ENCODE assay signal across 25 cellular contexts in the genomic region with DNA sequence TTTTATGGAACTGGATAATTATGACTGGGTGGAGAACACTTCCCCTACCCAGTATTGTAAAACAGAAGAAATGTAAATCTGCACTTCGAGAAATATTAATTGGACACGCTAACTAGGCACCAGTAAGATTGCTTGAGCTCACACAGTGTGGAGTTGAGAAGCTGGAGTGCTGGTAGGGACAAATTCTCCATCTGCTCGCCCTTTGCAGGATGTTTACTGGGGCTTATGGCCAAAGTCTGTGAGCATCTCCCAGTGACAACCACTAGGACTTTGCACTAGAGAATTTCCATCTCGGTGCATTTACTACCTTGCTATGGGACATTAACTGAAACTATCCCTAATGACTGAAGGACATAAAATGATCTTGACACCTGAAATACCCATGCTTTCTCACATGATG. TPM values are rescaled to one million over a fixed set of nuclear protein-coding genes. Genes with fewer than 3 reads are reported as not detected.
DNase-seq lines count a peak whose midpoint lies in the region; ATAC-seq, FAIRE-seq and TF ChIP-seq lines count a peak whose summit lies in the region.
"Had no signal": no experiment of that assay in that cellular context is flagged by ENCODE, and none has a peak within 500 bp of the region (broad histone marks: within the 10 kb centered on the region; RNA-seq: fewer than 3 reads in every experiment).

No MANE protein-coding gene starts in this region.

- 88% methylated on average over 4 of the region's 4 CpGs; no CpG with 5 or more reads in 1 of the 2 experiments for WGBS in H1 (ENCODE audit: extremely low coverage in 1 of 2, insufficient coverage in 1 of 2, insufficient read length in 1 of 2, insufficient replicate concordance in 2 of 2, low coverage in 1 of 2, low lambda C conversion rate in 2 of 2, missing lambda C conversion rate in 1 of 2), 2 experiments

- no peak overlapping the region for H2AK5ac ChIP-seq in H1 (ENCODE audit: low read depth, low read length)

- TF ChIP-seq POLR2A in H1 (IDR thresholded peaks at IDR 0.05; ENCODE audit: control extremely low read depth in 1 of 2, low read depth in 2 of 2, low read length in 2 of 2): no peak

- H3K79me2 ChIP-seq in PC-3 (ENCODE audit: low read length): no peaks in the 10 kb centered on the region
- H3K79me2 ChIP-seq in H1 (ENCODE audit: control insufficient read depth in 1 of 2, insufficient read depth in 2 of 2, low read length in 2 of 2): no peaks in the 10 kb centered on the region

- no peak overlapping the region for H3K18ac ChIP-seq in H1 (ENCODE audit: extremely low read depth, low read length)

- H4K20me1 ChIP-seq in PC-3 (ENCODE audit: low read length) (no peaks in the 10 kb centered on the region), H1 (replicated peaks in 1 of 2; ENCODE audit: control insufficient read depth in 1 of 2, insufficient read depth in 2 of 2, low read length in 2 of 2) (no peaks in the 10 kb centered on the region)
- H4K20me1 ChIP-seq: BLaER1 had no signal

- H2BK15ac ChIP-seq in H1 (ENCODE audit: low read length): no peak overlapping the region

- no peak overlapping the region for H3K9ac ChIP-seq in PC-3 (ENCODE audit: low read length)
- no peak overlapping the region for H3K9ac ChIP-seq in H1 (replicated peaks in 1 of 4; ENCODE audit: extremely low read depth in 1 of 4, low read depth in 3 of 4, low read length in 3 of 4)
- H3K9ac ChIP-seq: BLaER1, GM23248 had no signal

- H3K9me2 ChIP-seq in PC-3 (replicated peaks; ENCODE audit: low read length): no peaks in the 10 kb centered on the region

- ATAC-seq in PC-3 (no peak), HG03097 (IDR thresholded peaks at IDR 0.05; ENCODE audit: low FRiP score, unreplicated experiment) (no peak)
- ATAC-seq: CD8-positive, alpha-beta T cell; GM12878; HCT116 had no signal

- H2BK5ac ChIP-seq in H1 (ENCODE audit: low read depth, low read length): no peak overlapping the region

- H4K5ac ChIP-seq in H1 (ENCODE audit: insufficient read length, low read depth, low read length): no peak overlapping the region

- H3K27me3 ChIP-seq in PC-3 (ENCODE audit: low read length) (no peaks in the 10 kb centered on the region), H1 (replicated peaks in 1 of 4; ENCODE audit: control insufficient read depth in 3 of 4, extremely low read depth in 1 of 4, insufficient read depth in 3 of 4, low read length in 3 of 4) (no peaks in the 10 kb centered on the region), tibial artery (no peaks in the 10 kb centered on the region)

- no peak for TF ChIP-seq RAD21 in H1 (IDR thresholded peaks at IDR 0.05 in 1 of 2, conservative IDR thresholded peaks at IDR 0.05 in 1 of 2; ENCODE audit: low read depth in 2 of 2, low read length in 2 of 2)

- peak overlapping the region; percentile 70 for H3K27ac ChIP-seq in PC-3 (ENCODE audit: low read length)
- H3K27ac ChIP-seq in H1 (ENCODE audit: low read depth, low read length): no peak overlapping the region
- peak overlapping the region; percentile 57 to 68 for H3K27ac ChIP-seq in tibial artery
- H3K27ac ChIP-seq: 22Rv1, BLaER1, C4-2B had no signal

- CTCF ChIA-PET in PC-3 (lab: Charles Lee) (no interaction called here), H1 (lab: Charles Lee; ENCODE audit: partially characterized antibody) (interaction anchor here (1.1 kb wide), 1 partner anchor 14 kb away, joined by 3 read pairs; no protein-coding TSS in a partner anchor)

- no peak for TF ChIP-seq CTCF in PC-3 (conservative IDR thresholded peaks at IDR 0.05; ENCODE audit: low read depth, low read length)
- TF ChIP-seq CTCF in H1 (IDR thresholded peaks at IDR 0.05; ENCODE audit: control extremely low read depth in 1 of 3, insufficient read depth in 1 of 3, low read depth in 1 of 3, low read length in 3 of 3): no peak
- no peak for TF ChIP-seq CTCF in tibial artery (IDR thresholded peaks at IDR 0.05)

- TF ChIP-seq EP300 in H1 (IDR thresholded peaks at IDR 0.05; ENCODE audit: borderline replicate concordance in 1 of 2, low read depth in 2 of 2, low read length in 2 of 2): no peak

- POLR2A ChIA-PET in PC-3 (lab: Charles Lee; ENCODE audit: unreplicated experiment): no interaction called here
- POLR2A ChIA-PET in H1 (lab: Charles Lee; ENCODE audit: partially characterized antibody): no interaction called here

- H3K23ac ChIP-seq in H1 (ENCODE audit: insufficient read length): no peak overlapping the region

- peak; percentile 72 for DNase-seq in G401 (ENCODE audit: low spot score)
- no peak for DNase-seq in PC-3
- DNase-seq in H1 (ENCODE audit: low read depth in 1 of 2, low spot score in 2 of 2): no peak
- DNase-seq in tibial artery: no peak
- no peak for DNase-seq in NCI-H446 treated with DMSO at 0.1 percent for 48 hours (lab: John Stamatoyannopoulos, UW)
- no peak for DNase-seq in activated CD4-positive, CD25-positive, alpha-beta regulatory T cell (lab: John Stamatoyannopoulos, UW)
- DNase-seq: Caco-2; CD4-positive, CD25-positive, alpha-beta regulatory T cell; CD8-positive, alpha-beta T cell; DMS153; DND-41; GDM1; H9 had no signal

- H3K4me2 ChIP-seq in PC-3 (ENCODE audit: low read length) (no peak overlapping the region), H1 (ENCODE audit: insufficient read depth in 1 of 2, low read depth in 2 of 2, low read length in 2 of 2) (no peak overlapping the region)
- H3K4me2 ChIP-seq: BLaER1 had no signal

- intact Hi-C loops in PC-3 (cut with micrococcal nuclease): loop anchor here (2.0 kb wide), 1 partner anchor 74 kb away; no protein-coding TSS in a partner anchor
- intact Hi-C loops in tibial artery (cut with DNase I; ENCODE audit: low total_unique reads): no loop called here

- H3K4me1 ChIP-seq in PC-3 (ENCODE audit: insufficient read depth, low read length) (peaks cover 15% of the 10 kb centered on the region), H1 (replicated peaks in 1 of 4; ENCODE audit: control insufficient read depth in 3 of 4, insufficient read depth in 4 of 4, low read length in 3 of 4) (no peaks in the 10 kb centered on the region), tibial artery (peaks cover 0 to 26% (median 3%) of the 10 kb centered on the region in 4 donors)
- H3K4me1 ChIP-seq: BLaER1, Caco-2 had no signal

- H2BK12ac ChIP-seq in H1 (ENCODE audit: low read depth, low read length): no peak overlapping the region

- in situ Hi-C loops in G401 (cut with HindIII; ENCODE audit: low sequenced_read_pairs): no loop called here

- no peak overlapping the region for H3K14ac ChIP-seq in H1 (ENCODE audit: insufficient read length)

- no peaks in the 10 kb centered on the region for H3K23me2 ChIP-seq in H1 (ENCODE audit: low read depth, low read length)

- H2AFZ ChIP-seq in PC-3 (ENCODE audit: low read length): no peak overlapping the region
- H2AFZ ChIP-seq in H1 (ENCODE audit: low read length): no peak overlapping the region
- H2AFZ ChIP-seq: GM23248 had no signal

- no peaks in the 10 kb centered on the region for H3F3A ChIP-seq in PC-3 (ENCODE audit: low read length, unreplicated experiment)

- peak; percentile 42 for FAIRE-seq in H1 (lab: Jason Lieb, UNC)
- FAIRE-seq: A204.1, GM12878, GM19239 had no signal

- no peak overlapping the region for H4K8ac ChIP-seq in H1 (ENCODE audit: extremely low read depth, insufficient read depth, low read length)

- H3K56ac ChIP-seq in H1 (replicated peaks; ENCODE audit: insufficient read length, low read depth, low read length): no peak overlapping the region

- H3K9me3 ChIP-seq in PC-3 (ENCODE audit: low read length) (no peaks in the 10 kb centered on the region), H1 (ENCODE audit: insufficient read depth in 2 of 2, low read depth in 1 of 2, low read length in 1 of 2) (no peaks in the 10 kb centered on the region), tibial artery (no peaks in the 10 kb centered on the region)
- H3K9me3 ChIP-seq: Caco-2 had no signal

- no peak overlapping the region for H2BK20ac ChIP-seq in H1 (ENCODE audit: low read length)

- BruUV-seq in PC-3 (replicated peaks; lab: Mats Ljungman, UMichigan): no TSS peak

- H3K4me3 ChIP-seq in PC-3 (ENCODE audit: low read length): no peak overlapping the region
- H3K4me3 ChIP-seq in H1 (ENCODE audit: extremely low read depth in 1 of 4, insufficient read depth in 2 of 4, low read depth in 3 of 4, low read length in 4 of 4): no peak overlapping the region
- H3K4me3 ChIP-seq in tibial artery: no peak overlapping the region
- H3K4me3 ChIP-seq: BLaER1, GM12878, GM23248 had no signal

- H3K36me3 ChIP-seq in PC-3 (ENCODE audit: low read depth, low read length) (no peaks in the 10 kb centered on the region; the same call in 1 of the 2 replicates), H1 (ENCODE audit: control insufficient read depth in 2 of 4, insufficient read depth in 4 of 4, low read length in 3 of 4) (peaks cover 0 to 5% (median under 1%) of the 10 kb centered on the region in 4 experiments; a peak in 4 of 8 replicates), tibial artery (peaks cover 0 to 26% (median 0%) of the 10 kb centered on the region in 3 donors)

- H3K79me1 ChIP-seq in H1 (ENCODE audit: low read depth, low read length): no peaks in the 10 kb centered on the region

- H2BK120ac ChIP-seq in H1 (replicated peaks; ENCODE audit: low read depth, low read length): no peak overlapping the region

- no peak overlapping the region for H4K91ac ChIP-seq in H1 (replicated peaks; ENCODE audit: insufficient read length, low read length)

- no peak overlapping the region for H3K4ac ChIP-seq in H1 (replicated peaks; ENCODE audit: insufficient read length, low read depth, low read length)

TF ChIP-seq in H1, 55 proteins besides CTCF, POLR2A, EP300 and RAD21 (continues in another document):
- TF ChIP-seq SIRT6 (IDR thresholded peaks at IDR 0.05; ENCODE audit: low read length) (no peak), TAF7 (optimal IDR thresholded peaks at IDR 0.05; ENCODE audit: borderline replicate concordance, low read depth, low read length) (no peak), SP1 (IDR thresholded peaks at IDR 0.05; ENCODE audit: low read depth, low read length) (no peak), EZH2 (IDR thresholded peaks at IDR 0.05; ENCODE audit: low read depth, low read length, severe bottlenecking) (no peak), HDAC2 (IDR thresholded peaks at IDR 0.05; ENCODE audit: borderline replicate concordance in 1 of 2, low read depth in 2 of 2, low read length in 2 of 2) (no peak), ASH2L (IDR thresholded peaks at IDR 0.05; ENCODE audit: low read length) (no peak), YY1 (IDR thresholded peaks at IDR 0.05; ENCODE audit: low read depth, low read length) (no peak)

RNA-seq across cellular contexts. Expression of a gene that starts 33.7 kb away (rescaled TPM):
- not detected in 2 replicates for total RNA-seq in G401 (2014; rRNA removed; shearing (Covaris generic))
- not detected in 2 replicates for total RNA-seq in PC-3 (2014; rRNA removed)
- not detected in 2 replicates for total RNA-seq in H1 (2021; fragmentation: NEBNext Ultra II Directional; extraction: Animal tissue kit (Norgen Biotek cat#: 25700))
- polyA plus RNA-seq in H1 (2011; rRNA removed): not detected in 2 replicates
- polyA plus RNA-seq in H1 (2011; cell fraction: cytosol; rRNA removed): not detected
- not detected for polyA plus RNA-seq in H1 (2011; cell fraction: nucleus; rRNA removed)
- polyA plus RNA-seq in H1 (2012, experiment 1 of 2): 0.13 TPM in 1 of 4 replicates, not detected in the others
- polyA plus RNA-seq in H1 (2012, experiment 2 of 2): not detected
- polyA plus RNA-seq in H1 (2013, experiment 1 of 2): not detected
- polyA plus RNA-seq in H1 (2013, experiment 2 of 2): not detected
- polyA minus RNA-seq in H1 (2011; rRNA and poly(A)+ RNA removed): not detected in 2 replicates
- polyA minus RNA-seq in H1 (2011; cell fraction: cytosol; rRNA and poly(A)+ RNA removed): not detected
- not detected for polyA minus RNA-seq in H1 (2011; cell fraction: nucleus; rRNA and poly(A)+ RNA removed)
- total RNA-seq: B cell; Caco-2; CD4-positive, CD25-positive, alpha-beta regulatory T cell; GM23248; H4; H9 had no signal
- polyA plus RNA-seq: AG04450 had no signal
